Comparison of ENCODE assay signal across 1 cellular context in the genomic region with DNA sequence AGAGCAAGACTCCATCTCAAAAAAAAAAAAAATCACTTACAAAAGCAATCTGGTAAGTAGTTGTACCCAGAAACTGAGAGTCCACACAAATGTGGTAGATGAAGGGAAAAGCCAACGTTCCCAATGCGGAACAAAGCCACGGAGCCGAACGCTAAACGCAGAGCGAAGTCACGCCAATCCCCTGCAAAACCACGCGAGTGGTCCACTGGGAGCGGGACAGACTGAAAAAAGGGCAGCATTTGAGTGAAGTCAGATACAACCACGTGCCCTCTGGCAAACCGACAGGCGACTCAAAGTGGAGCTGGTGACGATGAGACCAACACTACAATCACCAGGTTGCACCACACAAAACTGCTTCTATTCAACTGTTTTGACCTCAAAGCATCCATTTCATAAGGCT.
TF ChIP-seq lines count a peak whose summit lies in the region.

No MANE protein-coding gene starts in this region.

TF ChIP-seq in SK-N-SH treated with all-trans-retinoic acid at 6 μM for 48 hours, 23 proteins besides CTCF, POLR2A, EP300 and RAD21 (continued from another document):
- TF ChIP-seq PATZ1 (CRISPR knock-in tag; IDR thresholded peaks at IDR 0.05; ENCODE audit: borderline replicate concordance) (no peak), TSHZ2 (CRISPR knock-in tag; IDR thresholded peaks at IDR 0.05) (no peak)
